ENCODE assay signal across 1 cellular context in genomic region chr20:45347297-45347935, GRCh38.
TF ChIP-seq lines count a peak whose summit lies in the region.

No MANE protein-coding gene starts in this region.

TF ChIP-seq in SK-N-SH, 30 proteins besides CTCF, POLR2A, EP300 and RAD21:
- TF ChIP-seq FOXM1 (IDR thresholded peaks at IDR 0.05; ENCODE audit: low read depth) = no peak
- TF ChIP-seq RFX5 (IDR thresholded peaks at IDR 0.05; ENCODE audit: low read length) = no peak
- TF ChIP-seq FOXJ3 (CRISPR knock-in tag; IDR thresholded peaks at IDR 0.05) = 0 out of 2 replicates have a peak, but pooled peaks have one; percentile 18
TF ChIP-seq in SK-N-SH: peak in this region for 1.
